ENCODE assay signal across 8 cellular contexts in genomic region chr1:17439250-17440073, GRCh38. TPM values are rescaled to one million over a fixed set of nuclear protein-coding genes. Genes with fewer than 3 reads are reported as not detected.
A peak's percentile ranks its signal among the peaks of the same experiment; 100 is the strongest.
DNase-seq lines count a peak whose midpoint lies in the region; ATAC-seq and TF ChIP-seq lines count a peak whose summit lies in the region.

Gene RCC2 (minus strand): TSS chr1:17439677. CDS start chr1:17438514, 1,163 bp downstream.

- 1% methylated on average over 61 to 72 of the region's 75 CpGs for WGBS in lower leg skin, 2 donors

- H3K4me1 ChIP-seq in duodenal mucosa (ENCODE audit: control insufficient read depth in 1 of 2, insufficient read depth in 2 of 2, low read length in 2 of 2), result peaks cover 17 to 27% of the 10 kb centered on the region in 2 donors

- H3K9ac ChIP-seq in duodenal mucosa (ENCODE audit: low read depth in 1 of 2, low read length in 2 of 2), result peak within 1 kb of the TSS; percentile 59 to 68

- H3K4me3 ChIP-seq in duodenal mucosa (ENCODE audit: low read depth in 1 of 2, low read length in 2 of 2) (peak within 1 kb of the TSS; percentile 83 to 90), lower leg skin (ENCODE audit: low read depth, poor library complexity, severe bottlenecking) (peak within 1 kb of the TSS; percentile 64)

- H3K27ac ChIP-seq in duodenal mucosa (ENCODE audit: low read depth, low read length), result peak within 1 kb of the TSS; percentile 61

- no peak for TF ChIP-seq CTCF in lower leg skin (IDR thresholded peaks at IDR 0.05)

- H3K9me3 ChIP-seq in duodenal mucosa (ENCODE audit: control insufficient read depth in 1 of 2, low read length in 2 of 2), result no peaks in the 10 kb centered on the region

- TF ChIP-seq POLR2A in lower leg skin (IDR thresholded peaks at IDR 0.05), result no peak

- peak; percentile 40 for ATAC-seq in HG03196 (IDR thresholded peaks at IDR 0.05; ENCODE audit: unreplicated experiment)

- intact Hi-C loops in lower leg skin (cut with DNase I; ENCODE audit: low total_unique reads), result no loop called here

- H3K27me3 ChIP-seq in duodenal mucosa (ENCODE audit: control insufficient read depth in 1 of 2, insufficient read depth in 2 of 2, low read length in 2 of 2), result no peaks in the 10 kb centered on the region

- H3K36me3 ChIP-seq in duodenal mucosa (ENCODE audit: control insufficient read depth in 1 of 2, insufficient read depth in 2 of 2, low read length in 2 of 2), result peaks cover 0 to 2% of the 10 kb centered on the region in 2 donors

- DNase-seq in NK-92 treated with Interleukin-12 subunit alpha and Interleukin-12 subunit beta, amount 100 ng/mL, for 24 hours (lab: John Stamatoyannopoulos, UW), result peak; percentile 62
- DNase-seq in NK-92 (lab: John Stamatoyannopoulos, UW; ENCODE audit: unreplicated experiment), result no peak
- DNase-seq in NCI-H524 (lab: John Stamatoyannopoulos, UW), result peak; percentile 20 to 64
- peak; percentile 50 to 51 for DNase-seq in activated CD4-positive, alpha-beta T cell treated with anti-CD3 and anti-CD28 coated beads, Interleukin-2, amount 50 U/mL, for 24 hours (ENCODE audit: low read depth in 1 of 2, low spot score in 1 of 2)
- DNase-seq in lower leg skin (ENCODE audit: low spot score in 2 of 2), result peak in 1 of 2 donors; percentile 62
- DNase-seq in stimulated activated CD4-positive, alpha-beta T cell treated with anti-CD3 and anti-CD28 coated beads, Interleukin-4, amount 100 ng/mL, for 4 hours, result peak; percentile 71 to 74

RNA-seq across cellular contexts. Expression of gene RCC2, which starts in this region (rescaled TPM):
- total RNA-seq in lower leg skin, result 10 to 100 TPM; 62.6 to 78.5 (median 71.3) TPM
